Comparison of ENCODE assay signal across 21 cellular contexts in the genomic region with DNA sequence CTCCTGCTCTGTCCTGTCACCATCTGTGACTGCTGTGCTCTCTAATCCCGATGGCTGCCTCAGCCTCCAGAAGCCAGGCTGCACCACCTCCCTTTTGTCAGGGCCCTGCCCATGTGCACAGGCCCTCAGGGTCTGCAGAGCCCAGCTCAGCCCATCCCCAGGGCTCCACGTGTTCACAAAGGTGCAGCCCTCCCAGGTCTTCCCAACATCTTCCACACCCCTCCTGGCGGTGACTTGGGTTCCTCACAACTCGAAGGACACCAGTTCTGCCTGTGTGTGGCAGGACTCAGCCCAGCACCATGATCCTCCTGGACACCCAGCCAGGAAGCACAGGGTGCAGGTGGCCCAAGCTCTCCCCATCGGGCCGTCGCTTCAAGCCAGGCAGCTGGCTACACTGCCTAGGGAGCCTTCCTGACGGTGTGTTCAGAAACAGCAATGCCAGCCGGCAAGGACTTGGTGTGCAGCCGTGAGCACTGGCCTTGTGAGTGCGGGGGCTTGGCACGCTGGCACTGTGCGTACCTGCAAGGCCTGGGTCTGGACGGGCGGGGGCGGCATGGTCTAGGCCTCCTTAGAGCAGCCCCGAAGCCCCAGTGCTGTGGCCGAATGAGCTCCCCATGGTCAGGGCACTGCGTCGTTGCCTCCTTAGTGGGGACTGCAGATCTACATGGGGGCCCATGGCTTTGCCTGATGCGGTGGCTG.
A peak's percentile ranks its signal among the peaks of the same experiment; 100 is the strongest.
DNase-seq lines count a peak whose midpoint lies in the region; ATAC-seq, FAIRE-seq and TF ChIP-seq lines count a peak whose summit lies in the region.
"Had no signal": no experiment of that assay in that cellular context is flagged by ENCODE, and none has a peak within 500 bp of the region (broad histone marks: within the 10 kb centered on the region; RNA-seq: fewer than 3 reads in every experiment).

No MANE protein-coding gene starts in this region.

- H3K79me1 ChIP-seq in H1 (ENCODE audit: low read depth, low read length) (no peaks in the 10 kb centered on the region), mesendoderm (ENCODE audit: low read length) (no peaks in the 10 kb centered on the region)

- H3K23me2 ChIP-seq in H1 (ENCODE audit: low read depth, low read length) = no peaks in the 10 kb centered on the region

- TF ChIP-seq RAD21 in H1 (IDR thresholded peaks at IDR 0.05 in 1 of 2, conservative IDR thresholded peaks at IDR 0.05 in 1 of 2; ENCODE audit: low read depth in 2 of 2, low read length in 2 of 2) = peak; percentile 50 to 63

- no peak overlapping the region for H2AFZ ChIP-seq in H1 (ENCODE audit: low read length)

- H4K8ac ChIP-seq in H1 (ENCODE audit: extremely low read depth, insufficient read depth, low read length) (no peak overlapping the region), mesendoderm (ENCODE audit: low read depth, low read length) (no peak overlapping the region)

- H2BK12ac ChIP-seq in H1 (ENCODE audit: low read depth, low read length) = peak overlapping the region; percentile 71; the same call in 1 of the 2 replicates

- H2BK5ac ChIP-seq in H1 (ENCODE audit: low read depth, low read length) (no peak overlapping the region), mesendoderm (ENCODE audit: low read length) (no peak overlapping the region)

- H3K4me2 ChIP-seq in H1 (ENCODE audit: insufficient read depth in 1 of 2, low read depth in 2 of 2, low read length in 2 of 2) (no peak overlapping the region), mesendoderm (ENCODE audit: low read length) (no peak overlapping the region)

- H3K9ac ChIP-seq in H1 (replicated peaks in 1 of 4; ENCODE audit: extremely low read depth in 1 of 4, low read depth in 3 of 4, low read length in 3 of 4) (no peak overlapping the region), mesendoderm (ENCODE audit: low read length) (no peak overlapping the region)

- H3K56ac ChIP-seq in H1 (replicated peaks; ENCODE audit: insufficient read length, low read depth, low read length) = no peak overlapping the region
- H3K56ac ChIP-seq in mesendoderm (ENCODE audit: low read length) = no peak overlapping the region

- intact Hi-C loops in left lung (cut with DNase I) = no loop called here

- H2BK15ac ChIP-seq in H1 (ENCODE audit: low read length) (peak overlapping the region; percentile 81), mesendoderm (replicated peaks; ENCODE audit: low read depth) (no peak overlapping the region)

- no peak for TF ChIP-seq EP300 in H1 (IDR thresholded peaks at IDR 0.05; ENCODE audit: borderline replicate concordance in 1 of 2, low read depth in 2 of 2, low read length in 2 of 2)

- H3K9me3 ChIP-seq in H1 (ENCODE audit: insufficient read depth in 2 of 2, low read depth in 1 of 2, low read length in 1 of 2) = peaks cover 0 to 5% of the 10 kb centered on the region in 2 experiments; a peak in 2 of 4 replicates
- H3K9me3 ChIP-seq in left lung = no peaks in the 10 kb centered on the region
- H3K9me3 ChIP-seq: BE2C, Caco-2, HAP-1 had no signal

- CTCF ChIA-PET in H1 (lab: Charles Lee; ENCODE audit: partially characterized antibody) = interaction anchor here (0.6 to 3.0 kb wide), 11 partner anchors 16 to 565 kb away, joined by 3 to 17 read pairs (median 4); no protein-coding TSS in a partner anchor

- H3K18ac ChIP-seq in H1 (ENCODE audit: extremely low read depth, low read length) (no peak overlapping the region), mesendoderm (ENCODE audit: low read length) (no peak overlapping the region)

- H4K91ac ChIP-seq in H1 (replicated peaks; ENCODE audit: insufficient read length, low read length) = no peak overlapping the region

- no peak overlapping the region for H3K27ac ChIP-seq in H1 (ENCODE audit: low read depth, low read length)
- H3K27ac ChIP-seq in mesendoderm (ENCODE audit: low read depth, low read length) = no peak overlapping the region
- H3K27ac ChIP-seq in left lung = no peak overlapping the region

- H3K79me2 ChIP-seq in H1 (ENCODE audit: control insufficient read depth in 1 of 2, insufficient read depth in 2 of 2, low read length in 2 of 2) (no peaks in the 10 kb centered on the region), mesendoderm (ENCODE audit: control insufficient read depth, insufficient read depth, low read length) (no peaks in the 10 kb centered on the region)

- POLR2A ChIA-PET in H1 (lab: Charles Lee; ENCODE audit: partially characterized antibody) = no interaction called here

- H2AK5ac ChIP-seq in H1 (ENCODE audit: low read depth, low read length) = no peak overlapping the region
- H2AK5ac ChIP-seq in mesendoderm (ENCODE audit: low read length) = no peak overlapping the region

- H4K20me1 ChIP-seq in H1 (replicated peaks in 1 of 2; ENCODE audit: control insufficient read depth in 1 of 2, insufficient read depth in 2 of 2, low read length in 2 of 2) = peaks cover 0 to 3% of the 10 kb centered on the region in 2 experiments

- H2BK20ac ChIP-seq in H1 (ENCODE audit: low read length) = no peak overlapping the region; the same call in 1 of the 2 replicates

- H3K23ac ChIP-seq in H1 (ENCODE audit: insufficient read length) (no peak overlapping the region), mesendoderm (ENCODE audit: low read length) (no peak overlapping the region)

- DNase-seq in ELF-1 (ENCODE audit: low read depth, low spot score) (peak; percentile 46), HTR-8/SVneo (ENCODE audit: insufficient read length, low spot score) (no peak), H1 (ENCODE audit: low read depth in 1 of 2, low spot score in 2 of 2) (peak in 1 of 2 experiments; percentile 55), mesendoderm (peak; percentile 35), ecto neural progenitor cell (ENCODE audit: low spot score) (no peak), left lung (no peak)
- no peak for DNase-seq in stimulated activated CD4-positive, alpha-beta T cell treated with anti-CD3 and anti-CD28 coated beads, Interleukin-1b, Interleukin-23, amount 100 ng/mL, for 48 hours
- DNase-seq: BE2C; Caco-2; CD4-positive, alpha-beta T cell; GF-D8; NCI-H1105; NCI-H2107; NCI-H510A treated with DMSO at 0.1 percent for 48 hours; NCI-H774; SIG-M5 had no signal

- H3K14ac ChIP-seq in H1 (ENCODE audit: insufficient read length) = no peak overlapping the region

- TF ChIP-seq POLR2A in H1 (IDR thresholded peaks at IDR 0.05; ENCODE audit: control extremely low read depth in 1 of 2, low read depth in 2 of 2, low read length in 2 of 2) = no peak

- FAIRE-seq in HTR-8/SVneo (lab: Jason Lieb, UNC) (peak; percentile 60), H1 (lab: Jason Lieb, UNC) (no peak)
- FAIRE-seq: GM12878, GM19239 had no signal

- no peaks in the 10 kb centered on the region for H3K36me3 ChIP-seq in H1 (ENCODE audit: control insufficient read depth in 2 of 4, insufficient read depth in 4 of 4, low read length in 3 of 4)
- no peaks in the 10 kb centered on the region for H3K36me3 ChIP-seq in mesendoderm (ENCODE audit: control insufficient read depth, insufficient read depth, low read length)
- H3K36me3 ChIP-seq in left lung = no peaks in the 10 kb centered on the region
- H3K36me3 ChIP-seq: BE2C, HAP-1 had no signal

- WGBS in H1 (ENCODE audit: extremely low coverage in 1 of 2, insufficient coverage in 1 of 2, insufficient read length in 1 of 2, insufficient replicate concordance in 2 of 2, low coverage in 1 of 2, low lambda C conversion rate in 2 of 2, missing lambda C conversion rate in 1 of 2), 2 experiments = 89% methylated on average over 20 of the region's 21 CpGs; no CpG with 5 or more reads in 1 of the 2 experiments
- no CpG with 5 or more reads among the region's 21 CpGs for WGBS in mesendoderm (ENCODE audit: extremely low coverage, insufficient coverage, low lambda C conversion rate)

- ATAC-seq in left lung (no peak), GM19463 (IDR thresholded peaks at IDR 0.05; ENCODE audit: unreplicated experiment) (no peak)
- ATAC-seq: GM12878, SK-N-SH treated with all-trans-retinoic acid at 6 μM for 48 hours had no signal

- H4K5ac ChIP-seq in H1 (ENCODE audit: insufficient read length, low read depth, low read length) (no peak overlapping the region), mesendoderm (ENCODE audit: low read length) (no peak overlapping the region)

- TF ChIP-seq CTCF in H1 (IDR thresholded peaks at IDR 0.05; ENCODE audit: control extremely low read depth in 1 of 3, insufficient read depth in 1 of 3, low read depth in 1 of 3, low read length in 3 of 3) (peak; percentile 12 to 46 (median 21); a peak in 2 of 4 replicates), left lung (IDR thresholded peaks at IDR 0.05) (no peak)

- H2BK120ac ChIP-seq in H1 (replicated peaks; ENCODE audit: low read depth, low read length) (no peak overlapping the region), mesendoderm (ENCODE audit: low read depth, low read length) (no peak overlapping the region)

- H3K4ac ChIP-seq in H1 (replicated peaks; ENCODE audit: insufficient read length, low read depth, low read length) = no peak overlapping the region
- no peak overlapping the region for H3K4ac ChIP-seq in mesendoderm (ENCODE audit: low read depth, low read length)

- H3K4me3 ChIP-seq in H1 (ENCODE audit: extremely low read depth in 1 of 4, insufficient read depth in 2 of 4, low read depth in 3 of 4, low read length in 4 of 4) (no peak overlapping the region), mesendoderm (ENCODE audit: low read length) (no peak overlapping the region), left lung (no peak overlapping the region)
- H3K4me3 ChIP-seq: GM12878, HAP-1 had no signal

- peaks cover 0 to 2% (median 0%) of the 10 kb centered on the region in 4 experiments; a peak in 2 of 7 replicates for H3K27me3 ChIP-seq in H1 (replicated peaks in 1 of 4; ENCODE audit: control insufficient read depth in 3 of 4, extremely low read depth in 1 of 4, insufficient read depth in 3 of 4, low read length in 3 of 4)
- no peaks in the 10 kb centered on the region for H3K27me3 ChIP-seq in mesendoderm (ENCODE audit: insufficient read depth, low read length, poor library complexity)
- H3K27me3 ChIP-seq in left lung = peaks cover 0 to 65% of the 10 kb centered on the region in 2 donors

- H3K4me1 ChIP-seq in H1 (replicated peaks in 1 of 4; ENCODE audit: control insufficient read depth in 3 of 4, insufficient read depth in 4 of 4, low read length in 3 of 4) (peaks cover 0 to 10% (median under 1%) of the 10 kb centered on the region in 4 experiments; a peak in 2 of 7 replicates), mesendoderm (ENCODE audit: control insufficient read depth, low read depth, low read length) (no peaks in the 10 kb centered on the region), left lung (no peaks in the 10 kb centered on the region)
- H3K4me1 ChIP-seq: BE2C, Caco-2, HAP-1 had no signal

TF ChIP-seq in H1, 55 proteins besides CTCF, POLR2A, EP300 and RAD21 (continues in another document):
- TF ChIP-seq TEAD4 (IDR thresholded peaks at IDR 0.05; ENCODE audit: low read depth, low read length) (no peak), BACH1 (IDR thresholded peaks at IDR 0.05; ENCODE audit: low read length) (no peak)

Comparison
In these comparisons a context has a peak if more than half of its experiments do, and no peak if none do; other contexts are left out.
1. DNase-seq: peak in ELF-1 (single experiment) and mesendoderm (single experiment); none in HTR-8/SVneo (single experiment), ecto neural progenitor cell (single experiment), stimulated activated CD4-positive, alpha-beta T cell treated with anti-CD3 and anti-CD28 coated beads, Interleukin-1b, Interleukin-23, amount 100 ng/mL, for 48 hours (single experiment) and left lung (0 of 2).
2. CTCF ChIP-seq: peak in H1 (3 of 3); none in left lung (0 of 2).